Comparison of ENCODE assay signal across 1 cellular context in genomic region chr17:64028874-64029464, GRCh38.
TF ChIP-seq lines count a peak whose summit lies in the region.

No MANE protein-coding gene starts in this region.

TF ChIP-seq in HCT116, 20 proteins besides CTCF, POLR2A, EP300 and RAD21:
- TF ChIP-seq EZH2 (IDR thresholded peaks at IDR 0.05) (no peak), YY1 (IDR thresholded peaks at IDR 0.05; ENCODE audit: extremely low read depth, insufficient replicate concordance, low read depth, low read length) (peak; percentile 12)
